ENCODE assay signal across 8 cellular contexts in genomic region chr17:81090361-81091133, GRCh38. TPM values are rescaled to one million over a fixed set of nuclear protein-coding genes. Genes with fewer than 3 reads are reported as not detected.
DNase-seq lines count a peak whose midpoint lies in the region; ATAC-seq and TF ChIP-seq lines count a peak whose summit lies in the region.
"Had no signal": no experiment of that assay in that cellular context is flagged by ENCODE, and none has a peak within 500 bp of the region (broad histone marks: within the 10 kb centered on the region; RNA-seq: fewer than 3 reads in every experiment).

No MANE protein-coding gene starts in this region.

- no peak for TF ChIP-seq POLR2A in esophagus muscularis mucosa (IDR thresholded peaks at IDR 0.05; ENCODE audit: low read depth)

- H3K36me3 ChIP-seq in esophagus muscularis mucosa = peaks cover 13 to 55% (median 43%) of the 10 kb centered on the region in 4 donors

- no peak overlapping the region for H3K4me3 ChIP-seq in HL-60 (replicated peaks; ENCODE audit: insufficient read depth, low read length)
- no peak overlapping the region for H3K4me3 ChIP-seq in esophagus muscularis mucosa
- H3K4me3 ChIP-seq: body of pancreas had no signal

- H3K27ac ChIP-seq in HL-60 (replicated peaks) (no peak overlapping the region), esophagus muscularis mucosa (replicated peaks in 1 of 4) (peak overlapping the region in 3 of 4 donors; percentile 45 to 62 (median 61))
- H3K27ac ChIP-seq: body of pancreas had no signal

- ATAC-seq in GM18907 (IDR thresholded peaks at IDR 0.05; ENCODE audit: unreplicated experiment) (no peak), HG03354 (IDR thresholded peaks at IDR 0.05; ENCODE audit: poor library complexity, severe bottlenecking, unreplicated experiment) (no peak), GM18519 (IDR thresholded peaks at IDR 0.05; ENCODE audit: low FRiP score, unreplicated experiment) (no peak)
- ATAC-seq: body of pancreas had no signal

- TF ChIP-seq CTCF in HL-60 (IDR thresholded peaks at IDR 0.05; ENCODE audit: insufficient read depth, low read length) (no peak), esophagus muscularis mucosa (IDR thresholded peaks at IDR 0.05) (no peak)

- peaks cover 19 to 53% (median 45%) of the 10 kb centered on the region in 4 donors for H3K4me1 ChIP-seq in esophagus muscularis mucosa

- TF ChIP-seq EP300 in esophagus muscularis mucosa (IDR thresholded peaks at IDR 0.05) = no peak

- DNase-seq in HL-60 (ENCODE audit: low read depth in 1 of 2, low spot score in 1 of 2) = peak; percentile 86 to 89
- peak; percentile 57 for DNase-seq in SKM-1 (lab: John Stamatoyannopoulos, UW; ENCODE audit: unreplicated experiment)
- peak; percentile 92 for DNase-seq in esophagus muscularis mucosa (ENCODE audit: extremely low spot score)
- peak; percentile 17 for DNase-seq in stimulated activated CD4-positive, alpha-beta T cell treated with anti-CD3 and anti-CD28 coated beads, Interleukin-1b, Interleukin-23, amount 100 ng/mL, for 48 hours

- 87% methylated on average over 6 of the region's 26 CpGs for WGBS in esophagus muscularis mucosa

- H3K27me3 ChIP-seq in HL-60 (ENCODE audit: insufficient read depth, poor library complexity, severe bottlenecking) (peaks cover 9% of the 10 kb centered on the region), esophagus muscularis mucosa (no peaks in the 10 kb centered on the region)
- H3K27me3 ChIP-seq: body of pancreas had no signal

- no peaks in the 10 kb centered on the region for H3K9me3 ChIP-seq in esophagus muscularis mucosa
- H3K9me3 ChIP-seq: body of pancreas had no signal

- intact Hi-C loops in esophagus muscularis mucosa (cut with DNase I) = no loop called here

RNA-seq across cellular contexts. Expression of gene BAIAP2, which starts 55.6 kb away (rescaled TPM):
- total RNA-seq in esophagus muscularis mucosa = 10 to 100 TPM; 31.1 to 54.5 (median 36.7) TPM

Comparison
In these comparisons a context has a peak if more than half of its experiments do, and no peak if none do; other contexts are left out.
1. DNase-seq: peak in every context shown above with its lines; median percentile 92 in esophagus muscularis mucosa; 88 in HL-60; 57 in SKM-1; 17 in stimulated activated CD4-positive, alpha-beta T cell treated with anti-CD3 and anti-CD28 coated beads, Interleukin-1b, Interleukin-23, amount 100 ng/mL, for 48 hours.